ENCODE assay signal across 8 cellular contexts in the genomic region with DNA sequence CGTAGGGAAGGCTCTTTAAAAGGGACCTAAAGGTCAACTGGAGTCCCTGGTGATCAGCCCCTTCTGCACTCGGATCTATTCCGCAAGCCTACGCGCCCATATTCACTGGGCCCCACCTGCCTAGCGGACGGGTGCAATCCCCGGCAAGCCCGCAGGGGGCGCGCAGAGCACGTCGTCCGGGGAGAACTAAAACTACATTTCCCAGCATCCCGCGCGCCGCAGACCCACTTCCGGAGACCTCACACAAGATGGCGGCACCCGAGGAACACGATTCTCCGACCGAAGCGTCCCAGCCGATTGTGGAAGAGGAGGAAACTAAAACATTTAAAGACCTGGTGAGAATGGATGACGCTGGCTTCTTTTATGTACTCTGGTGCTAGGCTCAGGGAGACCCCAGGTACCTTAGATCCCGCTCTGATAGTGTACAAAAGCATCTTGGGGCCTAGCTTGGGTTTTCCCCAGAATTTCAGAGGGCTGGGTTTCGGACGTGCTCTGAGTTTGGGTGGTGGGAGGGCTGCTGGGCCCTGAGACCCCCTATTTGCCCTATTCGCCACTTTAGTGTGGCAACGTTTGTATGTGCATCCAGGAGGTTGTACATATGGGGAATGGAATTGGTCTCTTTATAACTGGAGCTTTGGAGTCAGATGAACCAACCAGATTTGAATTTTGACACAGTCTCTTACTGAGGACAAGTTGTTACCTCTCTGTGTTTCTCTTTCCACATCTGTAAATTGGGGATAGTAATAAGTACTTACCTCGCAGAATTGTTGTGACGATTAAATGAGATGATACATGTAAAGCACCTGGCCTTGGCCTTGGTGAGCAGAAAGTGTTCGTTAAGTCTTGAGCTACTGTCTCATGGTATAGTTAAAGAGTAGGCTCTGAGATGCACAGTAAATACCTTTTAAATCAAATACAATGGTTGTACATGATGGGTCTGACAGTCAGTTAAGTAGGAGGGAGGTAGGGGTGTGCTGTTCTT. TPM values are rescaled to one million over a fixed set of nuclear protein-coding genes. Genes with fewer than 3 reads are reported as not detected.
A peak's percentile ranks its signal among the peaks of the same experiment; 100 is the strongest.
DNase-seq lines count a peak whose midpoint lies in the region; ATAC-seq, FAIRE-seq and TF ChIP-seq lines count a peak whose summit lies in the region.

Gene DDX47 (plus strand): TSS at position 227 of the 982 bp plus-strand sequence. CDS start 22 bp downstream, at position 249.

- no peaks in the 10 kb centered on the region for H3K9me3 ChIP-seq in BLaER1
- no peaks in the 10 kb centered on the region for H3K9me3 ChIP-seq in HepG2 (ENCODE audit: low read length)

- CTCF ChIA-PET in HepG2 (lab: Yijun Ruan, JAX; ENCODE audit: low intra/inter-chr PET ratio, low total read pairs) = interaction anchor here (1.5 kb wide), 1 partner anchor 25 kb away, joined by 7 read pairs; no protein-coding TSS in a partner anchor

- intact Hi-C loops in HepG2 (cut with micrococcal nuclease; ENCODE audit: unreplicated experiment) = loop anchor here (2.0 kb wide), 1 partner anchor 25 kb away; no protein-coding TSS in a partner anchor

- BruUV-seq in HepG2 (replicated peaks; lab: Mats Ljungman, UMichigan) = TSS peak; percentile 73

- peak within 1 kb of the TSS; percentile 97 for H3K4me3 ChIP-seq in BLaER1
- H3K4me3 ChIP-seq in HepG2 (replicated peaks in 1 of 3; ENCODE audit: insufficient read depth in 1 of 3, low read depth in 2 of 3, low read length in 3 of 3) = peak within 1 kb of the TSS; percentile 92 to 100 (median 96)

- in situ Hi-C loops in HepG2 (cut with HindIII; ENCODE audit: extremely low pct_ligation_motif_present, low pct_unique_long_range_greater_than_20kb) = no loop called here

- DNase-seq in GM19238 (ENCODE audit: insufficient read length, low spot score) = peak; percentile 75
- DNase-seq in NCI-H69 (lab: John Stamatoyannopoulos, UW) = peak; percentile 89
- DNase-seq in activated CD4-positive, alpha-beta T cell treated with anti-CD3 and anti-CD28 coated beads, Interleukin-2, amount 50 U/mL, for 1 hour = peak; percentile 98
- peak; percentile 96 for DNase-seq in dermis blood vessel endothelial cell
- peak; percentile 85 for DNase-seq in HepG2 (ENCODE audit: low spot score)
- peak; percentile 99 for DNase-seq in stimulated activated CD4-positive, alpha-beta T cell treated with anti-CD3 and anti-CD28 coated beads, Interleukin-4, amount 100 ng/mL, for 1 hour

- 0% methylated on average over 32 of the region's 35 CpGs for WGBS in HepG2 (ENCODE audit: low lambda C conversion rate)

- H3K4me2 ChIP-seq in BLaER1 (peak within 1 kb of the TSS; percentile 96), HepG2 (ENCODE audit: low read depth, low read length) (peak within 1 kb of the TSS; percentile 91)

- H4K20me1 ChIP-seq in BLaER1 = peaks cover 19% of the 10 kb centered on the region
- H4K20me1 ChIP-seq in HepG2 (ENCODE audit: insufficient read depth, low read length) = no peaks in the 10 kb centered on the region

- ATAC-seq in HG03442 (IDR thresholded peaks at IDR 0.05; ENCODE audit: unreplicated experiment) (peak; percentile 85), HepG2 (peak; percentile 97)

- FAIRE-seq in HepG2 (lab: Jason Lieb, UNC) = peak; percentile 74

- H3K36me3 ChIP-seq in BLaER1 = peaks cover 41% of the 10 kb centered on the region
- peaks cover 5 to 22% of the 10 kb centered on the region in 2 experiments; a peak in 4 of 5 replicates for H3K36me3 ChIP-seq in HepG2 (replicated peaks in 1 of 2; ENCODE audit: control insufficient read depth in 1 of 2, insufficient read depth in 2 of 2, low read length in 2 of 2)

- H3K27me3 ChIP-seq in BLaER1 = no peaks in the 10 kb centered on the region
- peaks cover 0 to 6% of the 10 kb centered on the region in 2 experiments; a peak in 2 of 5 replicates for H3K27me3 ChIP-seq in HepG2 (ENCODE audit: control insufficient read depth in 1 of 2, insufficient read depth in 2 of 2, low read length in 2 of 2)

- H2AFZ ChIP-seq in HepG2 (ENCODE audit: low read length) = peak within 1 kb of the TSS; percentile 38

- POLR2A ChIA-PET in HepG2 (lab: Yijun Ruan, JAX) = no interaction called here

- peak; percentile 98 for TF ChIP-seq CTCF in HepG2 (CRISPR knock-in tag; IDR thresholded peaks at IDR 0.05)

- H3K4me1 ChIP-seq in BLaER1 (peaks cover 65% of the 10 kb centered on the region), HepG2 (ENCODE audit: insufficient read depth, low read length) (peaks cover 48% of the 10 kb centered on the region)

- peak within 1 kb of the TSS; percentile 93 for H3K9ac ChIP-seq in BLaER1
- H3K9ac ChIP-seq in HepG2 (ENCODE audit: insufficient read depth, low read depth, low read length) = peak within 1 kb of the TSS; percentile 93

- TF ChIP-seq EP300 in HepG2 (IDR thresholded peaks at IDR 0.05; ENCODE audit: low read depth in 2 of 2, low read length in 2 of 2) = no peak
- no peak for TF ChIP-seq EP300 in HepG2 (CRISPR knock-in tag; IDR thresholded peaks at IDR 0.05; ENCODE audit: borderline replicate concordance)

- H3K27ac ChIP-seq in BLaER1 = peak within 1 kb of the TSS; percentile 91
- H3K27ac ChIP-seq in HepG2 (ENCODE audit: extremely low read length, insufficient read depth, low read length) = peak within 1 kb of the TSS; percentile 53

- peak in 1 of 2 experiments; percentile 72; a peak in 2 of 4 replicates for TF ChIP-seq POLR2A in HepG2 (IDR thresholded peaks at IDR 0.05; ENCODE audit: insufficient read depth in 1 of 2, low read depth in 2 of 2, low read length in 2 of 2)

- TF ChIP-seq RAD21 in HepG2 (CRISPR knock-in tag; IDR thresholded peaks at IDR 0.05) = 0 out of 2 replicates have a peak, but pooled peaks have one; percentile 23

- peaks cover 48% of the 10 kb centered on the region for H3K79me2 ChIP-seq in HepG2 (ENCODE audit: insufficient read depth, low read length)

TF ChIP-seq in HepG2, 621 proteins besides CTCF, POLR2A, EP300 and RAD21 (continues in another document):
- no peak for TF ChIP-seq NR2F1 (CRISPR knock-in tag; IDR thresholded peaks at IDR 0.05)
- TF ChIP-seq TFDP1 (CRISPR knock-in tag; IDR thresholded peaks at IDR 0.05; ENCODE audit: borderline replicate concordance) = no peak
- TF ChIP-seq ETV5 (CRISPR knock-in tag; IDR thresholded peaks at IDR 0.05; ENCODE audit: borderline replicate concordance) = peak; percentile 91
- TF ChIP-seq ELF3 (CRISPR knock-in tag; IDR thresholded peaks at IDR 0.05) = peak; percentile 64
- peak; percentile 40; the same call in 1 of the 2 replicates for TF ChIP-seq ZNF430 (CRISPR knock-in tag; IDR thresholded peaks at IDR 0.05)
- no peak for TF ChIP-seq XBP1 (CRISPR knock-in tag; IDR thresholded peaks at IDR 0.05)
- TF ChIP-seq GMEB2 (CRISPR knock-in tag; IDR thresholded peaks at IDR 0.05; ENCODE audit: low read depth) = 0 out of 2 replicates have a peak, but pooled peaks have one; percentile 37
- TF ChIP-seq SMARCC2 (IDR thresholded peaks at IDR 0.05) = no peak
- TF ChIP-seq ZNF329 (CRISPR knock-in tag; IDR thresholded peaks at IDR 0.05; ENCODE audit: low read depth) = no peak

RNA-seq across cellular contexts. Expression of gene DDX47, which starts in this region (rescaled TPM):
- total RNA-seq in dermis blood vessel endothelial cell = 83.0 and 87.7 TPM in 2 replicates
- total RNA-seq in HepG2 (2016; rRNA removed; fragmentation: Illumina TruSeq; extraction: Trizol) = 78.7 and 101 TPM in 2 replicates
- 17.1 and 20.5 TPM in 2 replicates for total RNA-seq in HepG2 (2016; cell fraction: cytosol; rRNA removed; fragmentation: Illumina TruSeq; extraction: Trizol; ENCODE audit: low read depth)
- 83.5 and 95.5 TPM in 2 replicates for total RNA-seq in HepG2 (2016; cell fraction: insoluble cytoplasmic fraction; rRNA removed; fragmentation: Illumina TruSeq; extraction: Trizol)
- total RNA-seq in HepG2 (2016; cell fraction: membrane; rRNA removed; fragmentation: Illumina TruSeq; extraction: Trizol) = 25.9 and 31.6 TPM in 2 replicates
- total RNA-seq in HepG2 (2016; cell fraction: nucleus; rRNA removed; fragmentation: Illumina TruSeq; extraction: Trizol) = 58.7 and 68.9 TPM in 2 replicates
- polyA plus RNA-seq in HepG2 (2011; rRNA removed) = 37.3 and 48.5 TPM in 2 replicates
- 26.7 and 40.8 TPM in 2 replicates for polyA plus RNA-seq in HepG2 (2011; cell fraction: cytosol; rRNA removed)
- 72.4 and 75.0 TPM in 2 replicates for polyA plus RNA-seq in HepG2 (2011; cell fraction: nucleus; rRNA removed)
- 36.4 and 46.7 TPM in 2 replicates for polyA plus RNA-seq in HepG2 (2012)
- polyA plus RNA-seq in HepG2 (2016; cell fraction: cytosol; fragmentation: Illumina TruSeq; extraction: Trizol; ENCODE audit: low read depth) = 6.7 and 8.1 TPM in 2 replicates
- polyA plus RNA-seq in HepG2 (2016; cell fraction: insoluble cytoplasmic fraction; fragmentation: Illumina TruSeq; extraction: Trizol; ENCODE audit: low read depth) = 82.3 and 82.4 TPM in 2 replicates
- 12.6 and 15.8 TPM in 2 replicates for polyA plus RNA-seq in HepG2 (2016; cell fraction: membrane; fragmentation: Illumina TruSeq; extraction: Trizol; ENCODE audit: low read depth)
- 68.6 and 70.6 TPM in 2 replicates for polyA plus RNA-seq in HepG2 (2016; cell fraction: nucleus; fragmentation: Illumina TruSeq; extraction: Trizol; ENCODE audit: insufficient read depth, low read depth)
- polyA minus RNA-seq in HepG2 (2011; rRNA and poly(A)+ RNA removed; ENCODE audit: low replicate concordance) = 25.7 and 60.1 TPM in 2 replicates
- polyA minus RNA-seq in HepG2 (2011; cell fraction: cytosol; rRNA and poly(A)+ RNA removed) = 26.0 and 29.4 TPM in 2 replicates
- 68.6 and 82.9 TPM in 2 replicates for polyA minus RNA-seq in HepG2 (2011; cell fraction: nucleus; rRNA and poly(A)+ RNA removed)

Comparison
In these comparisons a context has a peak if more than half of its experiments do, and no peak if none do; other contexts are left out.
1. Peak in every context shown above with its lines: DNase-seq, ATAC-seq, H3K4me3 ChIP-seq and H3K27ac ChIP-seq.